Comparison of ENCODE assay signal across 1 cellular context in the genomic region with DNA sequence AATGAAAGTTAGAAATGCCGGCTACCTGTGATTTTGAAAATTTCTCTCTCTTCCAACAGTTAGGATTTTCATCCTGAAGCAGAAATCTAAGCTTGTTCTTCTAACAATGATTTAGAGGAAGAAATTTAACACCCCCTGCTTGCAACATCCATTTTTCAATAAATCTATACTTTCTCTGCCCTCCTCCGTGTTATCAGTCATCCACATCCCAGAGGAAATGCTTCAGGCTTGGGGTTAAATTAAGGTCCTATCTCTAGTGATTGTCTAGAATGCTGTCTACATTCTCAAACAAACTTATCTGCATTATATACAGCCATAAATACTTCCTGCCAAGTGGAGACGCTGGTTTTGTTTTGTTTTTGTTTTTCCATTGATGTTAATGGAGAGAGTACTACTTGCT.
A peak's percentile ranks its signal among the peaks of the same experiment; 100 is the strongest.
TF ChIP-seq lines count a peak whose summit lies in the region.

No MANE protein-coding gene starts in this region.

TF ChIP-seq in endothelial cell of umbilical vein, 7 proteins besides CTCF, POLR2A, EP300 and RAD21 (continued from another document):
- TF ChIP-seq, protein P1, sequence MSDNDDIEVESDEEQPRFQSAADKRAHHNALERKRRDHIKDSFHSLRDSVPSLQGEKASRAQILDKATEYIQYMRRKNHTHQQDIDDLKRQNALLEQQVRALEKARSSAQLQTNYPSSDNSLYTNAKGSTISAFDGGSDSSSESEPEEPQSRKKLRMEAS (IDR thresholded peaks at IDR 0.05; ENCODE audit: insufficient read depth, insufficient read length), result no peak
- no peak for TF ChIP-seq MYC (IDR thresholded peaks at IDR 0.05; ENCODE audit: low read depth, low read length)
- no peak for TF ChIP-seq POLR2AphosphoS5 (IDR thresholded peaks at IDR 0.05; ENCODE audit: insufficient read depth, low read depth, low read length)
- TF ChIP-seq JUN (IDR thresholded peaks at IDR 0.05; ENCODE audit: borderline replicate concordance, insufficient read depth, insufficient read length, low read depth), result peak; percentile 42
- no peak for TF ChIP-seq FOS (IDR thresholded peaks at IDR 0.05; ENCODE audit: borderline replicate concordance, insufficient read depth, low read length)
